ENCODE assay signal across 8 cellular contexts in genomic region chr1:42923367-42924248, GRCh38. TPM values are rescaled to one million over a fixed set of nuclear protein-coding genes. Genes with fewer than 3 reads are reported as not detected.
DNase-seq lines count a peak whose midpoint lies in the region; ATAC-seq and TF ChIP-seq lines count a peak whose summit lies in the region.

No MANE protein-coding gene starts in this region.

- H3K4me2 ChIP-seq in skeletal muscle satellite cell (ENCODE audit: low read length), result peak overlapping the region; percentile 96

- no peak for TF ChIP-seq CTCF in GM10266 (IDR thresholded peaks at IDR 0.05; ENCODE audit: control insufficient read depth, insufficient read depth, low read depth, missing control alignments)

- intact Hi-C loops in left cardiac atrium (cut with DNase I), result no loop called here

- H3K9me3 Mint-ChIP-seq in activated CD4-positive, alpha-beta memory T cell treated with anti-CD3 and anti-CD28 coated beads, Interleukin-2, amount 10 ng/mL, durations not matched to agents 7 days and 5 days, result no peaks in the 10 kb centered on the region

- peaks cover 15% of the 10 kb centered on the region for H3K4me1 ChIP-seq in skeletal muscle satellite cell (ENCODE audit: control insufficient read depth, insufficient read depth, low read length)

- DNase-seq in NCI-H2107 treated with DMSO at 0.1 percent for 48 hours (lab: John Stamatoyannopoulos, UW; ENCODE audit: unreplicated experiment) (peak; percentile 97), NCI-H2107 (lab: John Stamatoyannopoulos, UW) (no peak), left cardiac atrium (no peak), ureter (ENCODE audit: low spot score) (no peak), GM10266 (ENCODE audit: extremely low spot score) (no peak), 8988T (no peak)
- no peak for DNase-seq in activated CD4-positive, alpha-beta memory T cell treated with anti-CD3 and anti-CD28 coated beads, Interleukin-2, amount 10 ng/mL, durations not matched to agents 7 days and 5 days

- H3K9me3 ChIP-seq in skeletal muscle satellite cell (replicated peaks; ENCODE audit: low read length), result no peaks in the 10 kb centered on the region

- peak overlapping the region; percentile 90 for H3K4me3 ChIP-seq in skeletal muscle satellite cell (ENCODE audit: low read length)

- H3K27ac Mint-ChIP-seq in activated CD4-positive, alpha-beta memory T cell treated with anti-CD3 and anti-CD28 coated beads, Interleukin-2, amount 10 ng/mL, durations not matched to agents 7 days and 5 days, result peak overlapping the region; percentile 84

- peak overlapping the region; percentile 90 for H3K9ac ChIP-seq in skeletal muscle satellite cell (ENCODE audit: low read depth, low read length)

- peak overlapping the region; percentile 73 for H3K4me3 Mint-ChIP-seq in activated CD4-positive, alpha-beta memory T cell treated with anti-CD3 and anti-CD28 coated beads, Interleukin-2, amount 10 ng/mL, durations not matched to agents 7 days and 5 days

- peaks cover 34% of the 10 kb centered on the region for H3K36me3 Mint-ChIP-seq in activated CD4-positive, alpha-beta memory T cell treated with anti-CD3 and anti-CD28 coated beads, Interleukin-2, amount 10 ng/mL, durations not matched to agents 7 days and 5 days (ENCODE audit: low read depth)

- peak; percentile 6 to 12 for ATAC-seq in left cardiac atrium

- peaks cover 54% of the 10 kb centered on the region for H3K4me1 Mint-ChIP-seq in activated CD4-positive, alpha-beta memory T cell treated with anti-CD3 and anti-CD28 coated beads, Interleukin-2, amount 10 ng/mL, durations not matched to agents 7 days and 5 days

- H3K27me3 ChIP-seq in skeletal muscle satellite cell (ENCODE audit: control insufficient read depth, insufficient read depth, low read length), result no peaks in the 10 kb centered on the region

- H3K36me3 ChIP-seq in skeletal muscle satellite cell (ENCODE audit: insufficient read depth, low read length), result peaks cover 34% of the 10 kb centered on the region

- H3K27me3 Mint-ChIP-seq in activated CD4-positive, alpha-beta memory T cell treated with anti-CD3 and anti-CD28 coated beads, Interleukin-2, amount 10 ng/mL, durations not matched to agents 7 days and 5 days, result no peaks in the 10 kb centered on the region

- CTCF ChIA-PET in activated CD4-positive, alpha-beta memory T cell treated with anti-CD3 and anti-CD28 coated beads, Interleukin-2, amount 10 ng/mL, durations not matched to agents 7 days and 5 days (lab: Charles Lee), result interaction anchor here (0.6 to 5.9 kb wide), 29 partner anchors 9 to 158 kb away, joined by 3 to 135 read pairs (median 5); partner anchors contain the start of genes C1orf50, P3H1, SLC2A1 and SVBP

- POLR2A ChIA-PET in activated CD4-positive, alpha-beta memory T cell treated with anti-CD3 and anti-CD28 coated beads, Interleukin-2, amount 10 ng/mL, durations not matched to agents 7 days and 5 days (lab: Charles Lee), result interaction anchor here (0.7 to 5.6 kb wide), 19 partner anchors 8 to 467 kb away, joined by 3 to 72 read pairs (median 6); partner anchors contain the start of genes C1orf50, ERMAP, P3H1 and SLC2A1

RNA-seq across cellular contexts. Expression of gene SLC2A1, which starts 35.1 kb away (rescaled TPM):
- total RNA-seq in activated CD4-positive, alpha-beta memory T cell treated with anti-CD3 and anti-CD28 coated beads, Interleukin-2, amount 10 ng/mL, durations not matched to agents 7 days and 5 days, result 100 to 1,000 TPM; 153 TPM
- total RNA-seq in left cardiac atrium (10 to 100 TPM; 10.9 to 12.9 TPM), ureter (246 TPM)
- 95.6 and 211 TPM in 2 replicates for total RNA-seq in skeletal muscle satellite cell (2012; rRNA removed)

Comparison
In these comparisons a context has a peak if more than half of its experiments do, and no peak if none do; other contexts are left out.
1. RNA of gene SLC2A1, which starts 35.1 kb away (total RNA-seq): 246 TPM in ureter (single experiment) and 153 TPM in activated CD4-positive, alpha-beta memory T cell treated with anti-CD3 and anti-CD28 coated beads, Interleukin-2, amount 10 ng/mL, durations not matched to agents 7 days and 5 days; 10.9 to 12.9 TPM in left cardiac atrium; every median in the first group is over 10 times any median in the second.